1 cellular context compared by ENCODE assay signal in genomic region chr5:50889790-50890189, GRCh38.
TF ChIP-seq lines count a peak whose summit lies in the region.

No MANE protein-coding gene starts in this region.

TF ChIP-seq in HEK293, 187 proteins besides CTCF, POLR2A, EP300 and RAD21 (continued from another document and continues in another):
- no peak for TF ChIP-seq PRDM10 (tag by site-specific recombination; IDR thresholded peaks at IDR 0.05)
- TF ChIP-seq TSHZ1 (tag by site-specific recombination; IDR thresholded peaks at IDR 0.05; ENCODE audit: borderline replicate concordance) = peak; percentile 23; the same call in 1 of the 2 replicates
- TF ChIP-seq KLF9 (tag by site-specific recombination; IDR thresholded peaks at IDR 0.05; ENCODE audit: low read depth) = no peak
- TF ChIP-seq KLF16 (tag by site-specific recombination; IDR thresholded peaks at IDR 0.05) = no peak
- no peak for TF ChIP-seq AEBP2 (tag by site-specific recombination; IDR thresholded peaks at IDR 0.05; ENCODE audit: borderline replicate concordance)
- TF ChIP-seq ZNF544 (tag by site-specific recombination; IDR thresholded peaks at IDR 0.05) = no peak
- no peak for TF ChIP-seq SP3 (tag by site-specific recombination; IDR thresholded peaks at IDR 0.05)
- TF ChIP-seq WT1 (tag by site-specific recombination; IDR thresholded peaks at IDR 0.05) = no peak
- TF ChIP-seq PBX3 (CRISPR knock-in tag; IDR thresholded peaks at IDR 0.05) = no peak
- TF ChIP-seq HOXA7 (CRISPR knock-in tag; IDR thresholded peaks at IDR 0.05; ENCODE audit: borderline replicate concordance) = no peak
- TF ChIP-seq ZNF560 (tag by site-specific recombination; IDR thresholded peaks at IDR 0.05; ENCODE audit: borderline replicate concordance) = no peak
- no peak for TF ChIP-seq ZBTB48 (tag by site-specific recombination; IDR thresholded peaks at IDR 0.05)
- TF ChIP-seq ZNF555 (tag by site-specific recombination; conservative IDR thresholded peaks at IDR 0.05) = no peak
- no peak for TF ChIP-seq ZNF664 (tag by site-specific recombination; IDR thresholded peaks at IDR 0.05)
- TF ChIP-seq ZNF548 (tag by site-specific recombination; IDR thresholded peaks at IDR 0.05) = no peak
- TF ChIP-seq ZNF214 (tag by site-specific recombination; IDR thresholded peaks at IDR 0.05; ENCODE audit: borderline replicate concordance) = no peak
- no peak for TF ChIP-seq ZEB2 (tag by site-specific recombination; IDR thresholded peaks at IDR 0.05)
- no peak for TF ChIP-seq BCL11B (tag by site-specific recombination; IDR thresholded peaks at IDR 0.05; ENCODE audit: low read depth)
- no peak for TF ChIP-seq REPIN1 (tag by site-specific recombination; IDR thresholded peaks at IDR 0.05; ENCODE audit: low read depth)
- no peak for TF ChIP-seq ZSCAN5A (tag by site-specific recombination; IDR thresholded peaks at IDR 0.05)
- TF ChIP-seq YY2 (tag by site-specific recombination; IDR thresholded peaks at IDR 0.05) = no peak
- 0 out of 2 replicates have a peak, but pooled peaks have one; percentile 3 for TF ChIP-seq ATF2 (tag by site-specific recombination; IDR thresholded peaks at IDR 0.05; ENCODE audit: low read depth)
- TF ChIP-seq MZF1 (tag by site-specific recombination; IDR thresholded peaks at IDR 0.05; ENCODE audit: borderline replicate concordance) = no peak
- 0 out of 2 replicates have a peak, but pooled peaks have one; percentile 19 for TF ChIP-seq ZNF549 (tag by site-specific recombination; IDR thresholded peaks at IDR 0.05)
- TF ChIP-seq ZNF654 (tag by site-specific recombination; IDR thresholded peaks at IDR 0.05; ENCODE audit: low read depth) = peak; percentile 59
- TF ChIP-seq KLF10 (tag by site-specific recombination; IDR thresholded peaks at IDR 0.05) = no peak
- 0 out of 2 replicates have a peak, but pooled peaks have one; percentile 26 for TF ChIP-seq ZNF366 (tag by site-specific recombination; conservative IDR thresholded peaks at IDR 0.05)
- TF ChIP-seq OSR2 (tag by site-specific recombination; IDR thresholded peaks at IDR 0.05) = peak; percentile 33; the same call in 1 of the 2 replicates
- peak; percentile 31; the same call in 1 of the 2 replicates for TF ChIP-seq ZNF140 (tag by site-specific recombination; IDR thresholded peaks at IDR 0.05)
- peak; percentile 87 for TF ChIP-seq GLIS1 (tag by site-specific recombination; IDR thresholded peaks at IDR 0.05)
- no peak for TF ChIP-seq MYNN (tag by site-specific recombination; IDR thresholded peaks at IDR 0.05; ENCODE audit: borderline replicate concordance)
- no peak for TF ChIP-seq ZNF324 (tag by site-specific recombination; IDR thresholded peaks at IDR 0.05)
- no peak for TF ChIP-seq ZFHX2 (tag by site-specific recombination; conservative IDR thresholded peaks at IDR 0.05)
- no peak for TF ChIP-seq ZNF530 (tag by site-specific recombination; IDR thresholded peaks at IDR 0.05; ENCODE audit: low read depth)
- no peak for TF ChIP-seq ZNF423 (tag by site-specific recombination; IDR thresholded peaks at IDR 0.05)
- no peak for TF ChIP-seq ZNF580 (tag by site-specific recombination; IDR thresholded peaks at IDR 0.05)
- TF ChIP-seq ZNF184 (tag by site-specific recombination; IDR thresholded peaks at IDR 0.05) = no peak
- TF ChIP-seq ZNF362 (tag by site-specific recombination; IDR thresholded peaks at IDR 0.05) = no peak
- no peak for TF ChIP-seq ZNF596 (tag by site-specific recombination; IDR thresholded peaks at IDR 0.05)
- TF ChIP-seq ZNF629 (tag by site-specific recombination; IDR thresholded peaks at IDR 0.05) = no peak
- no peak for TF ChIP-seq ZBTB11 (tag by site-specific recombination; conservative IDR thresholded peaks at IDR 0.05; ENCODE audit: low read depth)
- peak; percentile 86 for TF ChIP-seq PRDM6 (tag by site-specific recombination; IDR thresholded peaks at IDR 0.05)
- TF ChIP-seq ZNF785 (tag by site-specific recombination; IDR thresholded peaks at IDR 0.05) = no peak
- TF ChIP-seq ZNF843 (tag by site-specific recombination; IDR thresholded peaks at IDR 0.05) = 0 out of 2 replicates have a peak, but pooled peaks have one; percentile 15
- TF ChIP-seq ZNF747 (tag by site-specific recombination; IDR thresholded peaks at IDR 0.05) = no peak
